10 cellular contexts compared by ENCODE assay signal in the genomic region with DNA sequence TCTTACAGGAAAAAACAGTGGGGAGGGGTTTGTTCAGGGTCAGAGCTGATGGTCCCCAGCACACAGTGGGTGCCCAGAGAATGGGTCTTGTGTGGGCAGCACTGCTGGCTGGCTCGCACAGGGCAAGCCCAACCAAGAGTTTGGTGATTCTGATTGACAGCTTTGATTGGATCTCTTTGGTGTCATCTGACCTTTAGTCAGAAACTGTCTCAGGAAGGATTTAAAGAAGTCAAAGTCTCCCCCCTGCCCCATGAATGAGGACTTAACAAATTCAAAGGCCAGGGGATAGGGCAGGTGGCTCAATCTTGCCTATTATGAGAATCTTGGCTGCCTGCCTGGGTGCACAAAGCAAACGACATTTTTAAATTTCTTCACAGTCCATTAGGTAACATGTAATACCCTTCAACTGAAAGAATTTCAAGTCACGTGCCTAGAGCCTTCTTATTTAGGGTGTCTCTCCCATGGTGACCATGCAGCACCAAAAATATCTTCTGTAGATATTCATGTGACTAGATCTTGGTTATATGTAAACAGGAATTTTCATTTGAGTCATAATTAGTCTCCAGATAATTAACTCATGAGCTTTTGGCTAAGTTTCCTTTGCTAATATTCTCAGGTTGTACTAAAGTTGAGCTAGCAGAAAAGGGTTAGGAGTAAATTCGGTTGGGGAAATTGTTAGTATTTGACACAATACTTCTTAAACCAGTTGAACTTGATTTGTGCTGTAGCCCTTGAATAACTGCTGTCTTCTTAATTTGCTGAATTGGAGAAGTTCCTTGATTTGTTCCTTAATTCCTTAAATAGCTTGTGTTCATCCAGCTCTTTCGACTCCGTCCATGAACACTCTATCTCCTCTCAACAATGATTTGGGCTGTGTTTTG. TPM values are rescaled to one million over a fixed set of nuclear protein-coding genes. Genes with fewer than 3 reads are reported as not detected.
A peak's percentile ranks its signal among the peaks of the same experiment; 100 is the strongest.
DNase-seq lines count a peak whose midpoint lies in the region; ATAC-seq lines count a peak whose summit lies in the region.
"Had no signal": no experiment of that assay in that cellular context is flagged by ENCODE, and none has a peak within 500 bp of the region (broad histone marks: within the 10 kb centered on the region; RNA-seq: fewer than 3 reads in every experiment).

No MANE protein-coding gene starts in this region.

- H3K9me3 ChIP-seq in MG63 = no peaks in the 10 kb centered on the region

- H3K4me3 ChIP-seq in H7 (ENCODE audit: insufficient read depth, low read depth, low read length) = no peak overlapping the region
- H3K4me3 ChIP-seq in MG63 = no peak overlapping the region
- H3K4me3 ChIP-seq: cardiac muscle cell had no signal

- H3K36me3 ChIP-seq in H7 (replicated peaks; ENCODE audit: control insufficient read depth, insufficient read depth, low read length) (no peaks in the 10 kb centered on the region), MG63 (no peaks in the 10 kb centered on the region)
- H3K36me3 ChIP-seq: cardiac muscle cell had no signal

- H3K27me3 ChIP-seq in H7 (ENCODE audit: control insufficient read depth, insufficient read depth, low read length) (no peaks in the 10 kb centered on the region), MG63 (no peaks in the 10 kb centered on the region)
- H3K27me3 ChIP-seq: cardiac muscle cell had no signal

- peak; percentile 3 for DNase-seq in A172 (ENCODE audit: low spot score)
- DNase-seq in SK-MEL-5 (ENCODE audit: low read depth, low spot score) = peak; percentile 72
- peak; percentile 64 for DNase-seq in kidney glomerular epithelial cell (lab: John Stamatoyannopoulos, UW)
- DNase-seq in H7 = no peak
- DNase-seq in MG63 = no peak
- DNase-seq in DMS114 treated with DMSO at 0.1 percent for 48 hours (lab: John Stamatoyannopoulos, UW; ENCODE audit: unreplicated experiment) = no peak
- DNase-seq: CD4-positive, CD25-positive, alpha-beta regulatory T cell had no signal

- in situ Hi-C loops in SK-MEL-5 (cut with HindIII; ENCODE audit: low pct_unique_long_range_greater_than_20kb, low sequenced_read_pairs) = no loop called here

- peak; percentile 55 for ATAC-seq in HG03108 (IDR thresholded peaks at IDR 0.05; ENCODE audit: unreplicated experiment)
- ATAC-seq in GM19351 (IDR thresholded peaks at IDR 0.05; ENCODE audit: unreplicated experiment) = no peak

RNA-seq across cellular contexts. Expression of gene HECTD1, which starts 54.5 kb away (rescaled TPM):
- total RNA-seq in A172 (2014; rRNA removed; shearing (Covaris generic)) = 74.3 and 99.6 TPM in 2 replicates
- total RNA-seq in SK-MEL-5 (2014; rRNA removed; shearing (Covaris generic)) = 131 and 141 TPM in 2 replicates
- 58.5 and 64.5 TPM in 2 replicates for polyA plus RNA-seq in SK-MEL-5 (2015; cell fraction: cytosol; rRNA removed)
- polyA plus RNA-seq in SK-MEL-5 (2015; cell fraction: nucleus; rRNA removed) = 103 and 104 TPM in 2 replicates
- 74.7 and 104 TPM in 2 replicates for total RNA-seq in H7 (2014; rRNA removed; shearing (Covaris generic))
- 37.7 and 51.3 TPM in 2 replicates for total RNA-seq in MG63 (2014; rRNA removed; shearing (Covaris generic); ENCODE audit: low replicate concordance)

Comparison
In these comparisons a context has a peak if more than half of its experiments do, and no peak if none do; other contexts are left out.
1. DNase-seq: peak in A172 (single experiment), SK-MEL-5 (single experiment) and kidney glomerular epithelial cell (single experiment); none in H7 (single experiment), MG63 (single experiment) and DMS114 treated with DMSO at 0.1 percent for 48 hours (single experiment).